In genomic region chr19:39145180-39145953, GRCh38 we compare ENCODE assay signal across 1 cellular context.
A peak's percentile ranks its signal among the peaks of the same experiment; 100 is the strongest.
TF ChIP-seq lines count a peak whose summit lies in the region.

No MANE protein-coding gene starts in this region.

TF ChIP-seq in HepG2, 621 proteins besides CTCF, POLR2A, EP300 and RAD21 (continues in another document):
- TF ChIP-seq PAWR (CRISPR knock-in tag; IDR thresholded peaks at IDR 0.05; ENCODE audit: borderline replicate concordance) (no peak), ZBTB34 (CRISPR knock-in tag; IDR thresholded peaks at IDR 0.05) (0 out of 2 replicates have a peak, but pooled peaks have one; percentile 55), ETV6 (CRISPR knock-in tag; conservative IDR thresholded peaks at IDR 0.05) (no peak), SAP130 (CRISPR knock-in tag; IDR thresholded peaks at IDR 0.05; ENCODE audit: low read depth) (peak; percentile 75), NFE2 (CRISPR knock-in tag; IDR thresholded peaks at IDR 0.05) (no peak), NR2F2 (IDR thresholded peaks at IDR 0.05; ENCODE audit: borderline replicate concordance, low read depth) (no peak; the same call in 1 of the 2 replicates), HIC2 (CRISPR knock-in tag; IDR thresholded peaks at IDR 0.05; ENCODE audit: low read depth) (peak; percentile 96), ZBTB7A (CRISPR knock-in tag; IDR thresholded peaks at IDR 0.05) (no peak), CBFB (CRISPR knock-in tag; IDR thresholded peaks at IDR 0.05) (no peak), RXRB (CRISPR knock-in tag; IDR thresholded peaks at IDR 0.05; ENCODE audit: borderline replicate concordance) (no peak; the same call in 1 of the 2 replicates), ATF5 (CRISPR knock-in tag; IDR thresholded peaks at IDR 0.05; ENCODE audit: low read depth) (no peak), NR3C1 (CRISPR knock-in tag; IDR thresholded peaks at IDR 0.05) (no peak), CENPX (CRISPR knock-in tag; IDR thresholded peaks at IDR 0.05) (no peak), MIXL1 (CRISPR knock-in tag; IDR thresholded peaks at IDR 0.05) (no peak), ZBTB44 (CRISPR knock-in tag; IDR thresholded peaks at IDR 0.05) (no peak), HMG20B (CRISPR knock-in tag; conservative IDR thresholded peaks at IDR 0.05) (no peak), ZBTB10 (CRISPR knock-in tag; IDR thresholded peaks at IDR 0.05; ENCODE audit: borderline replicate concordance) (no peak; the same call in 1 of the 2 replicates), SIX4 (CRISPR knock-in tag; IDR thresholded peaks at IDR 0.05) (no peak), SP140L (CRISPR knock-in tag; IDR thresholded peaks at IDR 0.05; ENCODE audit: borderline replicate concordance) (no peak), ZSCAN20 (CRISPR knock-in tag; IDR thresholded peaks at IDR 0.05; ENCODE audit: borderline replicate concordance) (no peak), HDAC1 (CRISPR knock-in tag; IDR thresholded peaks at IDR 0.05) (no peak; the same call in 1 of the 2 replicates), ZNF720 (CRISPR knock-in tag; IDR thresholded peaks at IDR 0.05) (no peak), XRCC5 (optimal IDR thresholded peaks at IDR 0.05; ENCODE audit: low read length) (no peak), ZBTB26 (CRISPR knock-in tag; IDR thresholded peaks at IDR 0.05; ENCODE audit: borderline replicate concordance) (no peak), ZSCAN22 (CRISPR knock-in tag; IDR thresholded peaks at IDR 0.05) (no peak), CHD4 (IDR thresholded peaks at IDR 0.05; ENCODE audit: borderline replicate concordance, low read length) (no peak), ZMAT3 (CRISPR knock-in tag; conservative IDR thresholded peaks at IDR 0.05) (peak; percentile 31; the same call in 1 of the 2 replicates), IKZF5 (CRISPR knock-in tag; IDR thresholded peaks at IDR 0.05) (peak; percentile 40; the same call in 1 of the 2 replicates), SMARCE1 (IDR thresholded peaks at IDR 0.05; ENCODE audit: borderline replicate concordance) (no peak), ZNF713 (CRISPR knock-in tag; IDR thresholded peaks at IDR 0.05) (no peak), ZNF772 (CRISPR knock-in tag; IDR thresholded peaks at IDR 0.05) (peak; percentile 65; the same call in 1 of the 2 replicates), HOXA7 (CRISPR knock-in tag; IDR thresholded peaks at IDR 0.05) (no peak), FIP1L1 (IDR thresholded peaks at IDR 0.05; ENCODE audit: borderline replicate concordance, insufficient read depth, low read depth, low read length) (no peak), HDAC6 (IDR thresholded peaks at IDR 0.05; ENCODE audit: low read depth, low read length) (no peak), STAG1 (CRISPR knock-in tag; IDR thresholded peaks at IDR 0.05) (peak; percentile 36), SALL2 (CRISPR knock-in tag; IDR thresholded peaks at IDR 0.05) (no peak), ZNF678 (CRISPR knock-in tag; IDR thresholded peaks at IDR 0.05) (no peak), BCL3 (CRISPR knock-in tag; IDR thresholded peaks at IDR 0.05) (no peak), ZNF660 (CRISPR knock-in tag; IDR thresholded peaks at IDR 0.05; ENCODE audit: borderline replicate concordance, low read depth) (no peak), ZNF256 (CRISPR knock-in tag; conservative IDR thresholded peaks at IDR 0.05) (no peak), ZNF724P (CRISPR knock-in tag; IDR thresholded peaks at IDR 0.05; ENCODE audit: borderline replicate concordance) (no peak), ELF3 (CRISPR knock-in tag; IDR thresholded peaks at IDR 0.05) (peak; percentile 20; the same call in 1 of the 2 replicates), ZFYVE20 (CRISPR knock-in tag; IDR thresholded peaks at IDR 0.05; ENCODE audit: borderline replicate concordance, low read depth) (no peak), ZNF337 (CRISPR knock-in tag; IDR thresholded peaks at IDR 0.05; ENCODE audit: borderline replicate concordance, low read depth) (no peak)
- TF ChIP-seq, protein P1, sequence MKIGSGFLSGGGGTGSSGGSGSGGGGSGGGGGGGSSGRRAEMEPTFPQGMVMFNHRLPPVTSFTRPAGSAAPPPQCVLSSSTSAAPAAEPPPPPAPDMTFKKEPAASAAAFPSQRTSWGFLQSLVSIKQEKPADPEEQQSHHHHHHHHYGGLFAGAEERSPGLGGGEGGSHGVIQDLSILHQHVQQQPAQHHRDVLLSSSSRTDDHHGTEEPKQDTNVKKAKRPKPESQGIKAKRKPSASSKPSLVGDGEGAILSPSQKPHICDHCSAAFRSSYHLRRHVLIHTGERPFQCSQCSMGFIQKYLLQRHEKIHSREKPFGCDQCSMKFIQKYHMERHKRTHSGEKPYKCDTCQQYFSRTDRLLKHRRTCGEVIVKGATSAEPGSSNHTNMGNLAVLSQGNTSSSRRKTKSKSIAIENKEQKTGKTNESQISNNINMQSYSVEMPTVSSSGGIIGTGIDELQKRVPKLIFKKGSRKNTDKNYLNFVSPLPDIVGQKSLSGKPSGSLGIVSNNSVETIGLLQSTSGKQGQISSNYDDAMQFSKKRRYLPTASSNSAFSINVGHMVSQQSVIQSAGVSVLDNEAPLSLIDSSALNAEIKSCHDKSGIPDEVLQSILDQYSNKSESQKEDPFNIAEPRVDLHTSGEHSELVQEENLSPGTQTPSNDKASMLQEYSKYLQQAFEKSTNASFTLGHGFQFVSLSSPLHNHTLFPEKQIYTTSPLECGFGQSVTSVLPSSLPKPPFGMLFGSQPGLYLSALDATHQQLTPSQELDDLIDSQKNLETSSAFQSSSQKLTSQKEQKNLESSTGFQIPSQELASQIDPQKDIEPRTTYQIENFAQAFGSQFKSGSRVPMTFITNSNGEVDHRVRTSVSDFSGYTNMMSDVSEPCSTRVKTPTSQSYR (CRISPR knock-in tag; IDR thresholded peaks at IDR 0.05; ENCODE audit: borderline replicate concordance): peak; percentile 57; the same call in 1 of the 2 replicates
- TF ChIP-seq, protein P2, sequence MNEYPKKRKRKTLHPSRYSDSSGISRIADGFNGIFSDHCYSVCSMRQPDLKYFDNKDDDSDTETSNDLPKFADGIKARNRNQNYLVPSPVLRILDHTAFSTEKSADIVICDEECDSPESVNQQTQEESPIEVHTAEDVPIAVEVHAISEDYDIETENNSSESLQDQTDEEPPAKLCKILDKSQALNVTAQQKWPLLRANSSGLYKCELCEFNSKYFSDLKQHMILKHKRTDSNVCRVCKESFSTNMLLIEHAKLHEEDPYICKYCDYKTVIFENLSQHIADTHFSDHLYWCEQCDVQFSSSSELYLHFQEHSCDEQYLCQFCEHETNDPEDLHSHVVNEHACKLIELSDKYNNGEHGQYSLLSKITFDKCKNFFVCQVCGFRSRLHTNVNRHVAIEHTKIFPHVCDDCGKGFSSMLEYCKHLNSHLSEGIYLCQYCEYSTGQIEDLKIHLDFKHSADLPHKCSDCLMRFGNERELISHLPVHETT (CRISPR knock-in tag; conservative IDR thresholded peaks at IDR 0.05): no peak
- TF ChIP-seq, protein P3, sequence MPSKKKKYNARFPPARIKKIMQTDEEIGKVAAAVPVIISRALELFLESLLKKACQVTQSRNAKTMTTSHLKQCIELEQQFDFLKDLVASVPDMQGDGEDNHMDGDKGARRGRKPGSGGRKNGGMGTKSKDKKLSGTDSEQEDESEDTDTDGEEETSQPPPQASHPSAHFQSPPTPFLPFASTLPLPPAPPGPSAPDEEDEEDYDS (CRISPR knock-in tag; IDR thresholded peaks at IDR 0.05): no peak
- TF ChIP-seq, protein P4, sequence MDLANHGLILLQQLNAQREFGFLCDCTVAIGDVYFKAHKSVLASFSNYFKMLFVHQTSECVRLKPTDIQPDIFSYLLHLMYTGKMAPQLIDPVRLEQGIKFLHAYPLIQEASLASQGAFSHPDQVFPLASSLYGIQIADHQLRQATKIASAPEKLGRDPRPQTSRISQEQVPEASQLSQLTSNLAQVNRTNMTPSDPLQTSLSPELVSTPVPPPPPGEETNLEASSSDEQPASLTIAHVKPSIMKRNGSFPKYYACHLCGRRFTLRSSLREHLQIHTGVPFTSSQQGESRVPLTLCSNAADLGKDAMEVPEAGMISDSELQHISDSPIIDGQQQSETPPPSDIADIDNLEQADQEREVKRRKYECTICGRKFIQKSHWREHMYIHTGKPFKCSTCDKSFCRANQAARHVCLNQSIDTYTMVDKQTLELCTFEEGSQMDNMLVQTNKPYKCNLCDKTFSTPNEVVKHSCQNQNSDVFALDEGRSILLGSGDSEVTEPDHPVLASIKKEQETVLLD (CRISPR knock-in tag; IDR thresholded peaks at IDR 0.05; ENCODE audit: low read depth): no peak
